24 cellular contexts compared by ENCODE assay signal in the genomic region with DNA sequence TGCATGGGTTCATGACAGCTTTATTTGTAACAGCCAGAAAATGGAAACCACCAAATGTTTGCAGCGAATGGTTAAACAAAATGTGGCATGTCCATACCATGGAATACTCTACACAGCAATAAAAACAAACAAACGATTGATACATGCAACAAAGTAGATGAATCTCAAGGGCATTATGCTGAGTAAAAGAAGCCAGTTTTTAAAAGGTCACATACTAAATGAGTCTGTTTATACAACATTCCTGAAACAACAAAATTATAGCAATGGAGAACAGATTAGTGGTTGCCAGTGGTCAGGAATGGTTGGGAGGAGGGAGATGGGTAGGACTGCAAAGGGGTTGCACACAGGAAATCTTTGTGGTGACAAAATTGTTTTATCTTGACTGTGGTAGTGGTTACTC.
DNase-seq lines count a peak whose midpoint lies in the region; FAIRE-seq and TF ChIP-seq lines count a peak whose summit lies in the region.
"Had no signal": no experiment of that assay in that cellular context is flagged by ENCODE, and none has a peak within 500 bp of the region (broad histone marks: within the 10 kb centered on the region; RNA-seq: fewer than 3 reads in every experiment).

No MANE protein-coding gene starts in this region.

- H3K27ac ChIP-seq in astrocyte (ENCODE audit: low read depth, low read length) (no peak overlapping the region), ovary (no peak overlapping the region)
- H3K27ac ChIP-seq: C4-2B, GM23248 had no signal

- H3K27me3 ChIP-seq in astrocyte (ENCODE audit: insufficient read depth, low read length) (no peaks in the 10 kb centered on the region), ovary (no peaks in the 10 kb centered on the region)
- H3K27me3 ChIP-seq: MG63 had no signal

- H3K4me3 Mint-ChIP-seq in astrocyte (ENCODE audit: unreplicated experiment), result no peak overlapping the region
- H3K4me3 Mint-ChIP-seq: CD8-positive, alpha-beta memory T cell; IgD-negative memory B cell had no signal

- H3K36me3 Mint-ChIP-seq in astrocyte (ENCODE audit: low read depth, unreplicated experiment), result peaks cover 5% of the 10 kb centered on the region
- H3K36me3 Mint-ChIP-seq: CD8-positive, alpha-beta memory T cell had no signal

- peaks cover 37% of the 10 kb centered on the region for H3K4me1 Mint-ChIP-seq in astrocyte (ENCODE audit: low read depth, unreplicated experiment)
- H3K4me1 Mint-ChIP-seq: CD8-positive, alpha-beta memory T cell; IgD-negative memory B cell had no signal

- TF ChIP-seq EP300 in ovary (IDR thresholded peaks at IDR 0.05), result no peak

- H3K9me3 ChIP-seq in astrocyte (ENCODE audit: insufficient read depth, low read depth, low read length) (no peaks in the 10 kb centered on the region), ovary (no peaks in the 10 kb centered on the region)
- H3K9me3 ChIP-seq: MG63 had no signal

- H3K79me2 ChIP-seq in astrocyte (ENCODE audit: insufficient read depth, low read length), result no peaks in the 10 kb centered on the region

- H3K9ac ChIP-seq in astrocyte (ENCODE audit: low read length), result no peak overlapping the region
- H3K9ac ChIP-seq: GM23248 had no signal

- no peaks in the 10 kb centered on the region for H3K9me3 Mint-ChIP-seq in astrocyte (ENCODE audit: unreplicated experiment)

- H3K27ac Mint-ChIP-seq in astrocyte (ENCODE audit: unreplicated experiment), result no peak overlapping the region
- H3K27ac Mint-ChIP-seq: CD8-positive, alpha-beta memory T cell; IgD-negative memory B cell had no signal

- H3K27me3 Mint-ChIP-seq in astrocyte (ENCODE audit: low read depth, unreplicated experiment), result no peaks in the 10 kb centered on the region
- H3K27me3 Mint-ChIP-seq: IgD-negative memory B cell had no signal

- 46 to 61% (median 52%) methylated on average over 2 of the region's 2 CpGs for WGBS in ovary, 3 donors

- peaks cover 9% of the 10 kb centered on the region for H3K4me1 ChIP-seq in astrocyte (ENCODE audit: insufficient read depth, low read length)
- no peaks in the 10 kb centered on the region for H3K4me1 ChIP-seq in ovary (ENCODE audit: insufficient read depth)

- no peaks in the 10 kb centered on the region for H4K20me1 ChIP-seq in astrocyte (ENCODE audit: insufficient read depth, low read length)

- no peak overlapping the region for H2AFZ ChIP-seq in astrocyte (ENCODE audit: low read depth, low read length)
- H2AFZ ChIP-seq: GM23248 had no signal

- DNase-seq in AG09319 (ENCODE audit: extremely low read depth, low read depth) (peak; percentile 25), LHCN-M2 (ENCODE audit: low read depth) (peak; percentile 21), astrocyte (ENCODE audit: low read depth) (peak; percentile 15), fibroblast of villous mesenchyme (ENCODE audit: low read depth) (peak; percentile 34), UCSD-AML1 (lab: John Stamatoyannopoulos, UW; ENCODE audit: unreplicated experiment) (no peak), ovary (no peak), NCI-H187 (lab: John Stamatoyannopoulos, UW) (no peak), NCI-H146 (lab: John Stamatoyannopoulos, UW) (no peak)
- DNase-seq: Calu3; CD8-positive, alpha-beta memory T cell; DMS153; GM23248; HCEC 1CT; MG63; NCI-H1048; NCI-H2081; NCI-H2171 treated with DMSO at 0.1 percent for 48 hours; NCI-H526; OCI-M1; SHP77 had no signal

- H3K36me3 ChIP-seq in astrocyte (ENCODE audit: insufficient read depth, low read length), result no peaks in the 10 kb centered on the region
- H3K36me3 ChIP-seq in ovary, result no peaks in the 10 kb centered on the region
- H3K36me3 ChIP-seq: MG63 had no signal

- peak; percentile 39 for FAIRE-seq in astrocyte (lab: Jason Lieb, UNC)
- FAIRE-seq: G401.6, GM12892 had no signal

- TF ChIP-seq CTCF in AG09319 (IDR thresholded peaks at IDR 0.05; ENCODE audit: low read depth, low read length), result no peak
- no peak for TF ChIP-seq CTCF in astrocyte (IDR thresholded peaks at IDR 0.05; ENCODE audit: insufficient read depth, low read depth, low read length)
- TF ChIP-seq CTCF in fibroblast of villous mesenchyme (IDR thresholded peaks at IDR 0.05; ENCODE audit: insufficient read depth, low read depth, low read length), result no peak
- no peak for TF ChIP-seq CTCF in ovary (IDR thresholded peaks at IDR 0.05)

- H3K4me2 ChIP-seq in astrocyte (ENCODE audit: low read length), result no peak overlapping the region

- TF ChIP-seq POLR2A in ovary (IDR thresholded peaks at IDR 0.05), result no peak

- H3K4me3 ChIP-seq in astrocyte (ENCODE audit: insufficient read depth, low read depth, low read length), result no peak overlapping the region
- H3K4me3 ChIP-seq in fibroblast of villous mesenchyme (ENCODE audit: low read depth, low read length), result no peak overlapping the region
- H3K4me3 ChIP-seq in ovary, result no peak overlapping the region
- H3K4me3 ChIP-seq: GM23248, MG63 had no signal

- intact Hi-C loops in ovary (cut with DNase I), result no loop called here

Comparison
In these comparisons a context has a peak if more than half of its experiments do, and no peak if none do; other contexts are left out.
1. DNase-seq: peak in AG09319 (single experiment), LHCN-M2 (single experiment), astrocyte (single experiment) and fibroblast of villous mesenchyme (single experiment); none in UCSD-AML1 (single experiment), ovary (0 of 5), NCI-H187 (0 of 2) and NCI-H146 (single experiment).